10 cellular contexts compared by ENCODE assay signal in the genomic region with DNA sequence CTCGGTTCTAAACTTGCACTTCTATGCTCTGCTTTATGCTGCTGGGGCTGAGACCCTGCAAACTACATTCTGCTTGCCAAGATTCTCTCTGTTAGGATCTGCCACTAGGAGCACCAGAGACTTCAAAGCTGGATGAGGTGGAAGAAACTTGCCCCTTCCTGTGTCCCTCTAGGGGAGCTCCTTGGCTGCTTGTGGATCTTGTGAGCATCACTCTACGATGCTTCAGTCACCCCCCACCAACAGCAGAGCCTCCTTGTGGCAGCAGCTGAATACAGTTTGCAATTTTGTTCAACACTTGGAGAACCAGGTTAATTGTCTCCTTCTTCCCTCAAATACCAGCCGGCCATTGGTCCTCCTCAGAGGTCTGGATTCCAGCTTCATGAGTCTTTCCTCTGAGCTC.
DNase-seq lines count a peak whose midpoint lies in the region; ATAC-seq and TF ChIP-seq lines count a peak whose summit lies in the region.
"Had no signal": no experiment of that assay in that cellular context is flagged by ENCODE, and none has a peak within 500 bp of the region (broad histone marks: within the 10 kb centered on the region; RNA-seq: fewer than 3 reads in every experiment).

No MANE protein-coding gene starts in this region.

- H3K27ac ChIP-seq in VCaP = no peak overlapping the region

- DNase-seq in COR-L47 (lab: John Stamatoyannopoulos, UW) = peak; percentile 9
- peak; percentile 4 for DNase-seq in HK-2 (ENCODE audit: unreplicated experiment)
- DNase-seq in islet precursor cell = peak; percentile 79
- DNase-seq in GM20000 (ENCODE audit: low spot score) = no peak
- DNase-seq in CD1c-positive myeloid dendritic cell (ENCODE audit: extremely low spot score) = no peak
- DNase-seq in amygdala (lab: John Stamatoyannopoulos, UW) = no peak
- DNase-seq: CD8-positive, alpha-beta memory T cell; dermis blood vessel endothelial cell had no signal

- TF ChIP-seq CTCF in VCaP (conservative IDR thresholded peaks at IDR 0.05) (peak; percentile 47), GM20000 (IDR thresholded peaks at IDR 0.05; ENCODE audit: extremely low read depth, missing control alignments) (no peak)

- no peak for ATAC-seq in HG02852 (IDR thresholded peaks at IDR 0.05; ENCODE audit: unreplicated experiment)

Comparison
In these comparisons a context has a peak if more than half of its experiments do, and no peak if none do; other contexts are left out.
1. DNase-seq: peak in COR-L47 (single experiment), HK-2 (single experiment) and islet precursor cell (single experiment); none in GM20000 (single experiment), CD1c-positive myeloid dendritic cell (single experiment) and amygdala (0 of 56).